ENCODE assay signal across 19 cellular contexts in the genomic region with DNA sequence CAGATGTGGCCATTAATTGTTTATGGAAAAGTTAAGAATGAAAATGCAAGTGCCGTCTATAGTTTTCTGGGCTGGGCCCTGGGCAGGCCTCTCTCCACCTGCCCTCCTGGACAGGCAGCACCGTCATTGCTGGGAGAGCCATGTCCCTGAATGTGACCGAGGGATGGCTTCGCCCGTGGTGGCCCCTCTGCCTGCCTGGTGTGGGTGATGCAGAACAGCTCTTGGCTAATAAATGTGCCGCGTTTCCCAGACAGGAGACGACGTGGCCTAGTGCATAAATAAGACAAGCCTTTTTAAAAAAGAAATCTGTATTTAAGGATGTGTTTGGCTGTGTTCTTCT.
DNase-seq lines count a peak whose midpoint lies in the region; ATAC-seq and TF ChIP-seq lines count a peak whose summit lies in the region.
"Had no signal": no experiment of that assay in that cellular context is flagged by ENCODE, and none has a peak within 500 bp of the region (broad histone marks: within the 10 kb centered on the region; RNA-seq: fewer than 3 reads in every experiment).

No MANE protein-coding gene starts in this region.

- CTCF ChIA-PET in activated naive CD4-positive, alpha-beta T cell treated with anti-CD3 and anti-CD28 coated beads, Interleukin-2, amount 10 ng/mL, durations not matched to agents 7 days and 5 days (lab: Charles Lee) = no interaction called here
- CTCF ChIA-PET in activated naive CD4-positive, alpha-beta T cell treated with anti-CD3 and anti-CD28 coated beads for 36 hours (lab: Charles Lee) = no interaction called here
- CTCF ChIA-PET in activated CD4-positive, alpha-beta T cell treated with anti-CD3 and anti-CD28 coated beads for 36 hours (lab: Charles Lee) = no interaction called here

- H3K9me3 Mint-ChIP-seq in activated naive CD4-positive, alpha-beta T cell treated with anti-CD3 and anti-CD28 coated beads, Interleukin-2, amount 10 ng/mL, durations not matched to agents 7 days and 5 days = no peaks in the 10 kb centered on the region
- H3K9me3 Mint-ChIP-seq in activated naive CD4-positive, alpha-beta T cell treated with anti-CD3 and anti-CD28 coated beads for 36 hours = peaks cover 4% of the 10 kb centered on the region
- H3K9me3 Mint-ChIP-seq in nephron progenitor cell = peaks cover 6% of the 10 kb centered on the region
- peaks cover 2% of the 10 kb centered on the region for H3K9me3 Mint-ChIP-seq in activated CD4-positive, alpha-beta T cell treated with anti-CD3 and anti-CD28 coated beads for 36 hours (ENCODE audit: low read depth)

- intact Hi-C loops in activated naive CD4-positive, alpha-beta T cell treated with anti-CD3 and anti-CD28 coated beads for 36 hours (cut with micrococcal nuclease) = no loop called here
- intact Hi-C loops in tibial artery (cut with DNase I; ENCODE audit: low total_unique reads) = no loop called here
- intact Hi-C loops in activated CD4-positive, alpha-beta T cell treated with anti-CD3 and anti-CD28 coated beads for 36 hours (cut with DNase I, micrococcal nuclease) = no loop called here

- no peak for ATAC-seq in activated CD4-positive, alpha-beta T cell treated with anti-CD3 and anti-CD28 coated beads for 36 hours

- H3K27me3 Mint-ChIP-seq in activated naive CD4-positive, alpha-beta T cell treated with anti-CD3 and anti-CD28 coated beads, Interleukin-2, amount 10 ng/mL, durations not matched to agents 7 days and 5 days = no peaks in the 10 kb centered on the region
- H3K27me3 Mint-ChIP-seq in activated naive CD4-positive, alpha-beta T cell treated with anti-CD3 and anti-CD28 coated beads for 36 hours (ENCODE audit: low read depth) = no peaks in the 10 kb centered on the region
- no peaks in the 10 kb centered on the region for H3K27me3 Mint-ChIP-seq in nephron progenitor cell (ENCODE audit: low read depth, poor library complexity)
- no peaks in the 10 kb centered on the region for H3K27me3 Mint-ChIP-seq in activated CD4-positive, alpha-beta T cell treated with anti-CD3 and anti-CD28 coated beads for 36 hours

- no peak overlapping the region for H3K27ac Mint-ChIP-seq in activated naive CD4-positive, alpha-beta T cell treated with anti-CD3 and anti-CD28 coated beads, Interleukin-2, amount 10 ng/mL, durations not matched to agents 7 days and 5 days
- H3K27ac Mint-ChIP-seq in activated naive CD4-positive, alpha-beta T cell treated with anti-CD3 and anti-CD28 coated beads for 36 hours = no peak overlapping the region
- H3K27ac Mint-ChIP-seq in nephron progenitor cell = peak overlapping the region; percentile 10
- H3K27ac Mint-ChIP-seq in activated CD4-positive, alpha-beta T cell treated with anti-CD3 and anti-CD28 coated beads for 36 hours = no peak overlapping the region

- H3K27ac ChIP-seq in WERI-Rb-1 (no peak overlapping the region), tibial artery (no peak overlapping the region)
- H3K27ac ChIP-seq: BLaER1, GM23248 had no signal

- H3K36me3 Mint-ChIP-seq in activated naive CD4-positive, alpha-beta T cell treated with anti-CD3 and anti-CD28 coated beads, Interleukin-2, amount 10 ng/mL, durations not matched to agents 7 days and 5 days = peaks cover 8% of the 10 kb centered on the region
- H3K36me3 Mint-ChIP-seq in activated naive CD4-positive, alpha-beta T cell treated with anti-CD3 and anti-CD28 coated beads for 36 hours (ENCODE audit: low read depth) = peaks cover 24% of the 10 kb centered on the region
- peaks cover 23% of the 10 kb centered on the region for H3K36me3 Mint-ChIP-seq in nephron progenitor cell (ENCODE audit: low read depth)
- H3K36me3 Mint-ChIP-seq in activated CD4-positive, alpha-beta T cell treated with anti-CD3 and anti-CD28 coated beads for 36 hours (ENCODE audit: low read depth) = peaks cover 20% of the 10 kb centered on the region

- H3K4me1 Mint-ChIP-seq in activated naive CD4-positive, alpha-beta T cell treated with anti-CD3 and anti-CD28 coated beads, Interleukin-2, amount 10 ng/mL, durations not matched to agents 7 days and 5 days = no peaks in the 10 kb centered on the region
- no peaks in the 10 kb centered on the region for H3K4me1 Mint-ChIP-seq in activated naive CD4-positive, alpha-beta T cell treated with anti-CD3 and anti-CD28 coated beads for 36 hours (ENCODE audit: low read depth)
- peaks cover 25% of the 10 kb centered on the region for H3K4me1 Mint-ChIP-seq in nephron progenitor cell
- no peaks in the 10 kb centered on the region for H3K4me1 Mint-ChIP-seq in activated CD4-positive, alpha-beta T cell treated with anti-CD3 and anti-CD28 coated beads for 36 hours

- POLR2A ChIA-PET in activated CD4-positive, alpha-beta T cell treated with anti-CD3 and anti-CD28 coated beads for 36 hours (lab: Charles Lee) = no interaction called here

- H3K4me3 ChIP-seq in WERI-Rb-1 (ENCODE audit: low read depth, low read length) = no peak overlapping the region
- H3K4me3 ChIP-seq in tibial artery = no peak overlapping the region
- H3K4me3 ChIP-seq: BLaER1, GM23248 had no signal

- H3K4me3 Mint-ChIP-seq in activated naive CD4-positive, alpha-beta T cell treated with anti-CD3 and anti-CD28 coated beads, Interleukin-2, amount 10 ng/mL, durations not matched to agents 7 days and 5 days = no peak overlapping the region
- no peak overlapping the region for H3K4me3 Mint-ChIP-seq in activated naive CD4-positive, alpha-beta T cell treated with anti-CD3 and anti-CD28 coated beads for 36 hours
- no peak overlapping the region for H3K4me3 Mint-ChIP-seq in nephron progenitor cell
- no peak overlapping the region for H3K4me3 Mint-ChIP-seq in activated CD4-positive, alpha-beta T cell treated with anti-CD3 and anti-CD28 coated beads for 36 hours
- H3K4me3 Mint-ChIP-seq: CD8-positive, alpha-beta memory T cell had no signal

- peak; percentile 9 for DNase-seq in activated naive CD4-positive, alpha-beta T cell treated with anti-CD3 and anti-CD28 coated beads, Interleukin-2, amount 10 ng/mL, durations not matched to agents 7 days and 5 days
- DNase-seq in activated naive CD4-positive, alpha-beta T cell treated with anti-CD3 and anti-CD28 coated beads for 36 hours = no peak
- peak; percentile 2 for DNase-seq in WERI-Rb-1
- no peak for DNase-seq in nephron progenitor cell
- DNase-seq in tibial artery = peak; percentile 7 to 38
- no peak for DNase-seq in dedifferentiated amniotic fluid mesenchymal stem cell (ENCODE audit: extremely low spot score)
- DNase-seq in activated CD4-positive, alpha-beta T cell treated with anti-CD3 and anti-CD28 coated beads for 36 hours = no peak
- no peak for DNase-seq in NK-92 (lab: John Stamatoyannopoulos, UW; ENCODE audit: unreplicated experiment)
- DNase-seq: DMS79; KBM-7; MV-4-11; NCI-H1417; NCI-H187 treated with DMSO at 0.1 percent for 48 hours; NCI-H345; NCI-H526; NK-92 treated with Interleukin-12 subunit alpha and Interleukin-12 subunit beta, amount 100 ng/mL, for 24 hours had no signal

- no peaks in the 10 kb centered on the region; the same call in 1 of the 2 replicates for H3K36me3 ChIP-seq in WERI-Rb-1
- peaks cover 21 to 44% (median 31%) of the 10 kb centered on the region in 3 donors for H3K36me3 ChIP-seq in tibial artery

- no peak for TF ChIP-seq CTCF in WERI-Rb-1 (IDR thresholded peaks at IDR 0.05; ENCODE audit: low read depth, low read length)
- no peak for TF ChIP-seq CTCF in nephron progenitor cell (IDR thresholded peaks at IDR 0.05)
- TF ChIP-seq CTCF in tibial artery (IDR thresholded peaks at IDR 0.05) = no peak

- no peaks in the 10 kb centered on the region for H3K4me1 ChIP-seq in tibial artery

- no peaks in the 10 kb centered on the region for H3K9me3 ChIP-seq in WERI-Rb-1 (ENCODE audit: severe bottlenecking)
- no peaks in the 10 kb centered on the region for H3K9me3 ChIP-seq in tibial artery

- H3K27me3 ChIP-seq in WERI-Rb-1 (ENCODE audit: insufficient read depth, low read depth, severe bottlenecking) (no peaks in the 10 kb centered on the region), tibial artery (no peaks in the 10 kb centered on the region)
- H3K27me3 ChIP-seq: BLaER1 had no signal

Comparison
In these comparisons a context has a peak if more than half of its experiments do, and no peak if none do; other contexts are left out.
1. DNase-seq: peak in activated naive CD4-positive, alpha-beta T cell treated with anti-CD3 and anti-CD28 coated beads, Interleukin-2, amount 10 ng/mL, durations not matched to agents 7 days and 5 days (single experiment), WERI-Rb-1 (single experiment) and tibial artery (2 of 2); none in activated naive CD4-positive, alpha-beta T cell treated with anti-CD3 and anti-CD28 coated beads for 36 hours (single experiment), nephron progenitor cell (single experiment), dedifferentiated amniotic fluid mesenchymal stem cell (single experiment), activated CD4-positive, alpha-beta T cell treated with anti-CD3 and anti-CD28 coated beads for 36 hours (single experiment) and NK-92 (single experiment).